Comparison of ENCODE assay signal across 12 cellular contexts in the genomic region with DNA sequence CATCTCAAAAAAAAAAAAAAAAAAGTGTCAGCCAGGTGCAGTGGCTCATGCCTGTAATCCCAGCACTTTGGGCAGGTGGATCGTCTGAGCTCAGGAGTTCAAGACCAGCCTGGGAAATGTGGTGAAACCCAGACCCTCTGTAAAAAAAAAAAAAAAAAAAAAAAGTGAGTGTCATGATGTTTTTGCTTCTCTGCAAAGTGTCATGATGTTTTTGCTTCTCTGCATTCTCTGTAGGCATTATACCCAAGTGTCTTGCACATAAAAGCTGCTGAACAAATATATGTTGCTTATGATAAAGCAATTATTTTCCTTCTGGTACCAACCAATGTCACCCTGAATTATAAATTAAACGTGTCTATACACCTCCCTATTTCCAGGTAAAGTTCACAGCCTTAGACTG. TPM values are rescaled to one million over a fixed set of nuclear protein-coding genes. Genes with fewer than 3 reads are reported as not detected.
DNase-seq lines count a peak whose midpoint lies in the region; ATAC-seq and TF ChIP-seq lines count a peak whose summit lies in the region.
"Had no signal": no experiment of that assay in that cellular context is flagged by ENCODE, and none has a peak within 500 bp of the region (broad histone marks: within the 10 kb centered on the region; RNA-seq: fewer than 3 reads in every experiment).

No MANE protein-coding gene starts in this region.

- no CpG with 5 or more reads among the region's 2 CpGs for WGBS in H9 (ENCODE audit: extremely low coverage, insufficient read length, low lambda C conversion rate)
- 86% methylated on average over 2 of the region's 2 CpGs for WGBS in hepatocyte (ENCODE audit: low lambda C conversion rate, missing lambda C conversion rate)

- H3K79me1 ChIP-seq in H9 (ENCODE audit: insufficient read depth, low read depth, low read length, poor library complexity, severe bottlenecking): no peaks in the 10 kb centered on the region

- TSS peak; percentile 41 for BruUV-seq in A673 (replicated peaks; lab: Mats Ljungman, UMichigan)

- no peaks in the 10 kb centered on the region for H3K9me2 ChIP-seq in hepatocyte (replicated peaks; ENCODE audit: insufficient read depth)

- no peak overlapping the region for H2BK5ac ChIP-seq in H9 (ENCODE audit: insufficient read length, low read length)

- peaks cover 11% of the 10 kb centered on the region for H3K27me3 Mint-ChIP-seq in H9 (ENCODE audit: low read depth)
- H3K27me3 Mint-ChIP-seq in activated CD4-positive, alpha-beta memory T cell treated with anti-CD3 and anti-CD28 coated beads for 36 hours: no peaks in the 10 kb centered on the region

- H3K79me2 ChIP-seq in H9 (ENCODE audit: insufficient read depth, low read length) (peaks cover 6% of the 10 kb centered on the region; the same call in 1 of the 2 replicates), hepatocyte (peaks cover 61% of the 10 kb centered on the region)

- peaks cover 17% of the 10 kb centered on the region for H3K36me3 ChIP-seq in A673 (ENCODE audit: insufficient read depth, low read length, poor library complexity, severe bottlenecking)
- no peaks in the 10 kb centered on the region for H3K36me3 ChIP-seq in hepatocyte (replicated peaks; ENCODE audit: insufficient read depth, low read depth)
- H3K36me3 ChIP-seq in left lung: no peaks in the 10 kb centered on the region

- H3K18ac ChIP-seq in H9 (ENCODE audit: insufficient read length, low read depth, low read length): no peak overlapping the region

- no peak overlapping the region for H2AK5ac ChIP-seq in H9 (ENCODE audit: insufficient read length, low read length)

- H3K36me3 Mint-ChIP-seq in H9 (ENCODE audit: insufficient read depth in 1 of 3, low read depth in 3 of 3): peaks cover 7 to 12% (median 12%) of the 10 kb centered on the region in 3 experiments; a peak in 5 of 7 replicates
- H3K36me3 Mint-ChIP-seq in activated CD4-positive, alpha-beta memory T cell treated with anti-CD3 and anti-CD28 coated beads for 36 hours: peaks cover 12% of the 10 kb centered on the region

- no peak overlapping the region for H2BK120ac ChIP-seq in H9 (ENCODE audit: low read depth, low read length, poor library complexity, severe bottlenecking)

- no peak overlapping the region for H3K9ac ChIP-seq in H9 (ENCODE audit: extremely low read depth, insufficient read length, low read length)

- no peak overlapping the region for H3T11ph ChIP-seq in H9 (ENCODE audit: low read length)

- H3K27ac ChIP-seq in A673 (ENCODE audit: low read depth, low read length, poor library complexity, severe bottlenecking) (no peak overlapping the region), H9 (ENCODE audit: insufficient read length, low read depth, low read length) (no peak overlapping the region), hepatocyte (no peak overlapping the region), left lung (no peak overlapping the region)

- H2BK12ac ChIP-seq in H9 (ENCODE audit: insufficient read length, low read depth, low read length): no peak overlapping the region

- no peak overlapping the region for H3K23ac ChIP-seq in H9 (ENCODE audit: insufficient read length, low read depth, low read length)

- no peak overlapping the region for H3K14ac ChIP-seq in H9 (ENCODE audit: insufficient read depth, low read length)

- peaks cover 19 to 20% of the 10 kb centered on the region in 2 experiments for H3K4me1 Mint-ChIP-seq in H9
- H3K4me1 Mint-ChIP-seq in activated CD4-positive, alpha-beta memory T cell treated with anti-CD3 and anti-CD28 coated beads for 36 hours (ENCODE audit: low read depth): peaks cover 40% of the 10 kb centered on the region

- no peak overlapping the region for H4K5ac ChIP-seq in H9 (ENCODE audit: insufficient read length, low read depth, low read length)

- no peak overlapping the region for H4K91ac ChIP-seq in H9 (ENCODE audit: insufficient read length, low read depth, low read length)

- intact Hi-C loops in A673 (cut with micrococcal nuclease; ENCODE audit: unreplicated experiment) (no loop called here), left lung (cut with DNase I) (no loop called here)
- intact Hi-C loops in activated CD4-positive, alpha-beta memory T cell treated with anti-CD3 and anti-CD28 coated beads for 36 hours (cut with micrococcal nuclease): loop anchor here (5.0 to 10.0 kb wide), 2 partner anchors 587 to 894 kb away; partner anchors contain the start of gene IER5

- no peak for TF ChIP-seq CTCF in A673 (conservative IDR thresholded peaks at IDR 0.05; ENCODE audit: low read depth, low read length)
- no peak for TF ChIP-seq CTCF in H9 (conservative IDR thresholded peaks at IDR 0.05)
- TF ChIP-seq CTCF in hepatocyte (IDR thresholded peaks at IDR 0.05; ENCODE audit: poor library complexity): no peak
- no peak for TF ChIP-seq CTCF in left lung (IDR thresholded peaks at IDR 0.05)

- no peak for ATAC-seq in left lung

- peaks cover 8% of the 10 kb centered on the region for H3K4me1 ChIP-seq in A673 (ENCODE audit: insufficient read depth, low read length, poor library complexity, severe bottlenecking)
- no peaks in the 10 kb centered on the region for H3K4me1 ChIP-seq in H9 (ENCODE audit: insufficient read depth, low read length)
- H3K4me1 ChIP-seq in hepatocyte (ENCODE audit: insufficient read depth): peaks cover 4% of the 10 kb centered on the region
- peaks cover 8 to 38% of the 10 kb centered on the region in 2 donors for H3K4me1 ChIP-seq in left lung

- H3K56ac ChIP-seq in H9 (ENCODE audit: insufficient read length, low read depth, low read length): no peak overlapping the region

- H3K9me3 ChIP-seq in A673 (ENCODE audit: low read depth, low read length, poor library complexity, severe bottlenecking) (no peaks in the 10 kb centered on the region), H9 (ENCODE audit: control insufficient read depth, low read depth, low read length) (no peaks in the 10 kb centered on the region), hepatocyte (ENCODE audit: low read depth) (no peaks in the 10 kb centered on the region), left lung (no peaks in the 10 kb centered on the region)

- DNase-seq in A673 (ENCODE audit: low spot score) (no peak), H9 (no peak), hepatocyte (ENCODE audit: low spot score) (no peak), left lung (no peak), hypothalamus (lab: John Stamatoyannopoulos, UW) (no peak), NCI-H1930 (lab: John Stamatoyannopoulos, UW) (no peak), HuH-7 (ENCODE audit: low spot score) (no peak)
- no peak for DNase-seq in activated CD4-positive, alpha-beta memory T cell treated with anti-CD3 and anti-CD28 coated beads for 36 hours
- DNase-seq: effector CD4-positive, alpha-beta T cell; NCI-H2029; retina; SIG-M5 had no signal

- no peak overlapping the region for H4K8ac ChIP-seq in H9 (replicated peaks; ENCODE audit: insufficient read length, low read depth, low read length)

- H3K4me3 ChIP-seq in A673 (ENCODE audit: low read depth, low read length, poor library complexity, severe bottlenecking) (peak overlapping the region; percentile 68), hepatocyte (no peak overlapping the region), left lung (peak overlapping the region in 1 of 2 donors; percentile 90)

- CTCF ChIA-PET in A673 (lab: Charles Lee): interaction anchor here (0.6 kb wide), 1 partner anchor 113 kb away, joined by 5 read pairs; no protein-coding TSS in a partner anchor
- CTCF ChIA-PET in activated CD4-positive, alpha-beta memory T cell treated with anti-CD3 and anti-CD28 coated beads for 36 hours (lab: Charles Lee): interaction anchor here (0.6 to 3.1 kb wide), 7 partner anchors 8 to 686 kb away, joined by 4 to 15 read pairs (median 4); partner anchors contain the start of gene XPR1

- no peak overlapping the region for H2BK20ac ChIP-seq in H9 (ENCODE audit: low read depth, low read length, poor library complexity, severe bottlenecking)

- no peaks in the 10 kb centered on the region for H3K27me3 ChIP-seq in A673 (replicated peaks; ENCODE audit: insufficient read depth, low read depth, low read length, poor library complexity)
- H3K27me3 ChIP-seq in H9 (ENCODE audit: insufficient read depth, low read length): no peaks in the 10 kb centered on the region
- H3K27me3 ChIP-seq in hepatocyte: no peaks in the 10 kb centered on the region
- H3K27me3 ChIP-seq in left lung: no peaks in the 10 kb centered on the region

- peak overlapping the region; percentile 58 for H3K4me2 ChIP-seq in H9 (ENCODE audit: insufficient read depth, insufficient read length, low read length)
- H3K4me2 ChIP-seq in hepatocyte: peak overlapping the region; percentile 84

- peak overlapping the region; percentile 45 to 70; a peak in 4 of 5 replicates for H3K4me3 Mint-ChIP-seq in H9
- peak overlapping the region; percentile 63 for H3K4me3 Mint-ChIP-seq in activated CD4-positive, alpha-beta memory T cell treated with anti-CD3 and anti-CD28 coated beads for 36 hours

- H3K9me3 Mint-ChIP-seq in H9: no peaks in the 10 kb centered on the region
- H3K9me3 Mint-ChIP-seq in activated CD4-positive, alpha-beta memory T cell treated with anti-CD3 and anti-CD28 coated beads for 36 hours: no peaks in the 10 kb centered on the region

- H2AFZ ChIP-seq in H9 (ENCODE audit: low read length): no peak overlapping the region
- H2AFZ ChIP-seq in hepatocyte: no peak overlapping the region

- H3K4ac ChIP-seq in H9 (ENCODE audit: low read depth, low read length): no peak overlapping the region

- no peak overlapping the region for H2BK15ac ChIP-seq in H9 (ENCODE audit: low read depth, low read length)

- POLR2A ChIA-PET in A673 (lab: Charles Lee; ENCODE audit: low non-redundant PET): interaction anchor here (0.6 kb wide), 1 partner anchor 11 kb away, joined by 7 read pairs; no protein-coding TSS in a partner anchor
- POLR2A ChIA-PET in activated CD4-positive, alpha-beta memory T cell treated with anti-CD3 and anti-CD28 coated beads for 36 hours (lab: Charles Lee): interaction anchor here (0.6 to 1.3 kb wide), 3 partner anchors 17 to 649 kb away, joined by 3 read pairs; no protein-coding TSS in a partner anchor

- H4K20me1 ChIP-seq in H9 (ENCODE audit: control insufficient read depth, insufficient read depth, insufficient read length) (no peaks in the 10 kb centered on the region), hepatocyte (ENCODE audit: insufficient read depth, poor library complexity, severe bottlenecking) (no peaks in the 10 kb centered on the region)

- peaks cover 4% of the 10 kb centered on the region for H3K23me2 ChIP-seq in H9 (ENCODE audit: insufficient read length, low read depth, low read length, poor library complexity, severe bottlenecking)

- peak overlapping the region in 1 of 3 experiments; percentile 55; a peak in 1 of 7 replicates for H3K27ac Mint-ChIP-seq in H9
- no peak overlapping the region for H3K27ac Mint-ChIP-seq in activated CD4-positive, alpha-beta memory T cell treated with anti-CD3 and anti-CD28 coated beads for 36 hours

RNA-seq across cellular contexts. Expression of gene ACBD6, which starts 1.7 kb away (rescaled TPM):
- total RNA-seq in A673 (2021) (63.7 and 66.8 TPM in 2 replicates), H9 (2021) (45.4 and 51.4 TPM in 2 replicates), hepatocyte (40.2 and 45.8 TPM in 2 replicates), left lung (10 to 100 TPM; 26.5 to 36.2 TPM)
- 10 to 100 TPM; 36.7 to 40.8 TPM for total RNA-seq in activated CD4-positive, alpha-beta memory T cell treated with anti-CD3 and anti-CD28 coated beads for 36 hours
- polyA plus RNA-seq in hepatocyte: 36.3 and 45.8 TPM in 2 replicates

RNA-seq across cellular contexts. Expression of gene OVAAL, which starts 58.1 kb away (rescaled TPM):
- total RNA-seq in A673 (2021) (not detected in 2 replicates), H9 (2021) (not detected in 2 replicates), hepatocyte (not detected in 2 replicates), left lung (not detected)
- not detected for total RNA-seq in activated CD4-positive, alpha-beta memory T cell treated with anti-CD3 and anti-CD28 coated beads for 36 hours
- polyA plus RNA-seq in hepatocyte: not detected in 2 replicates
